Comparison of ENCODE assay signal across 1 cellular context in genomic region chr19:7478843-7479227, GRCh38.
TF ChIP-seq lines count a peak whose summit lies in the region.

No MANE protein-coding gene starts in this region.

TF ChIP-seq in GM12878, 131 proteins besides CTCF, POLR2A, EP300 and RAD21:
- TF ChIP-seq ZNF274 (IDR thresholded peaks at IDR 0.05; ENCODE audit: insufficient read depth, insufficient read length): no peak
TF ChIP-seq in GM12878: peak in this region for 0.
